ENCODE assay signal across 18 cellular contexts in the genomic region with DNA sequence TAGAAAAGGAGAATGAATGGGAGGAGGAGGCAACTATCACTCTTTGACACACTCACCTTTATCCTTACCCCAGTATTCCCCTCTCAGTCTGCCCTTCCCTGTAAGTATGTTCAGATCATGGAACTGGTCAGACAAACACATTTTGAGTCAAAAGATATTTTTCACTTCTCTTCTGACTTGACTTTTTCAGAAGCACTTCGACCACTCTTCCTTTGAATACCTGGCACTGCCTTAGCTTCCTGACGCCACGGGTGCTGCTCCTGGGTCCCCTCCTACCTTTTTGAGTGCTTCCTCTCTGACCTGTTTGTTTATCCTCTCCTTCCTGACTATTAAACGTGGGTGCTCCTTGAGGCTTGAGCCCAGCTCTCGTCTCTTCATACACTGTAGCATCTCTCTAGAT. TPM values are rescaled to one million over a fixed set of nuclear protein-coding genes. Genes with fewer than 3 reads are reported as not detected.
A peak's percentile ranks its signal among the peaks of the same experiment; 100 is the strongest.
DNase-seq lines count a peak whose midpoint lies in the region; ATAC-seq and TF ChIP-seq lines count a peak whose summit lies in the region.
"Had no signal": no experiment of that assay in that cellular context is flagged by ENCODE, and none has a peak within 500 bp of the region (broad histone marks: within the 10 kb centered on the region; RNA-seq: fewer than 3 reads in every experiment).

No MANE protein-coding gene starts in this region.

- TF ChIP-seq CTCF in activated B cell treated with CpG ODN at 0.5 μM for 24 hours (IDR thresholded peaks at IDR 0.05) = no peak
- no peak for TF ChIP-seq CTCF in MM.1S (IDR thresholded peaks at IDR 0.05; ENCODE audit: low read length)

- H3K27ac Mint-ChIP-seq in activated B cell treated with CpG ODN at 0.5 μM for 24 hours = no peak overlapping the region

- no peak overlapping the region for H2AFZ ChIP-seq in MM.1S (ENCODE audit: low read length)

- H4K8ac ChIP-seq in mesendoderm (ENCODE audit: low read depth, low read length) = peak overlapping the region; percentile 31

- no peaks in the 10 kb centered on the region for H4K20me1 ChIP-seq in MM.1S (ENCODE audit: insufficient read depth, low read length)

- H3F3A ChIP-seq in MM.1S (ENCODE audit: insufficient read depth, low read length) = no peaks in the 10 kb centered on the region

- H3K4me1 Mint-ChIP-seq in activated B cell treated with CpG ODN at 0.5 μM for 24 hours = peaks cover 46% of the 10 kb centered on the region

- no peak overlapping the region for H3K23ac ChIP-seq in mesendoderm (ENCODE audit: low read length)

- H3K27me3 Mint-ChIP-seq in activated B cell treated with CpG ODN at 0.5 μM for 24 hours = peaks cover 33% of the 10 kb centered on the region

- H3K79me2 ChIP-seq in mesendoderm (ENCODE audit: control insufficient read depth, insufficient read depth, low read length) (no peaks in the 10 kb centered on the region), MM.1S (ENCODE audit: low read length) (no peaks in the 10 kb centered on the region)

- peak; percentile 40 for DNase-seq in activated CD4-positive, alpha-beta T cell treated with anti-CD3 and anti-CD28 coated beads for 48 hours
- no peak for DNase-seq in activated CD4-positive, alpha-beta T cell treated with anti-CD3 and anti-CD28 coated beads for 4 hours
- DNase-seq in activated B cell treated with CpG ODN at 0.5 μM for 24 hours = no peak
- no peak for DNase-seq in mesendoderm
- DNase-seq in HT-29 (ENCODE audit: low spot score) = no peak
- DNase-seq in MM.1S = no peak
- DNase-seq in NCI-H2171 (lab: John Stamatoyannopoulos, UW) = no peak
- DNase-seq: GDM1, GOT3, lower lobe of right lung, right cardiac atrium had no signal

- POLR2A ChIA-PET in activated B cell treated with CpG ODN at 0.5 μM for 24 hours (lab: Charles Lee) = no interaction called here

- CTCF ChIA-PET in activated B cell treated with CpG ODN at 0.5 μM for 24 hours (lab: Charles Lee) = no interaction called here

- no peak overlapping the region for H3K27ac ChIP-seq in mesendoderm (ENCODE audit: low read depth, low read length)
- no peak overlapping the region for H3K27ac ChIP-seq in MM.1S (ENCODE audit: low read length)
- H3K27ac ChIP-seq: breast epithelium, lower lobe of right lung, SK-N-MC, VCaP had no signal

- no peaks in the 10 kb centered on the region for H3K9me3 Mint-ChIP-seq in activated B cell treated with CpG ODN at 0.5 μM for 24 hours

- H3K56ac ChIP-seq in mesendoderm (ENCODE audit: low read length) = no peak overlapping the region

- no peak overlapping the region for H3K9ac ChIP-seq in mesendoderm (ENCODE audit: low read length)
- H3K9ac ChIP-seq in MM.1S (ENCODE audit: low read length) = no peak overlapping the region

- H3K79me1 ChIP-seq in mesendoderm (ENCODE audit: low read length) = no peaks in the 10 kb centered on the region

- H2BK15ac ChIP-seq in mesendoderm (replicated peaks; ENCODE audit: low read depth) = no peak overlapping the region

- ATAC-seq in GM21717 (IDR thresholded peaks at IDR 0.05; ENCODE audit: unreplicated experiment) = peak; percentile 24
- ATAC-seq in activated B cell treated with CpG ODN at 0.5 μM for 24 hours (ENCODE audit: low read depth) = no peak
- ATAC-seq: K562, right cardiac atrium had no signal

- intact Hi-C loops in activated B cell treated with CpG ODN at 0.5 μM for 24 hours (cut with micrococcal nuclease) = loop anchor here (5.0 kb wide), 1 partner anchor 78 kb away; no protein-coding TSS in a partner anchor

- no peak overlapping the region for H2BK5ac ChIP-seq in mesendoderm (ENCODE audit: low read length)

- H3K4me1 ChIP-seq in mesendoderm (ENCODE audit: control insufficient read depth, low read depth, low read length) (no peaks in the 10 kb centered on the region), MM.1S (ENCODE audit: low read length) (peaks cover 8% of the 10 kb centered on the region; the same call in 1 of the 2 replicates)
- H3K4me1 ChIP-seq: breast epithelium had no signal

- H3K4me3 ChIP-seq in mesendoderm (ENCODE audit: low read length) = no peak overlapping the region
- no peak overlapping the region for H3K4me3 ChIP-seq in MM.1S (ENCODE audit: low read length)
- H3K4me3 ChIP-seq: breast epithelium, K562, lower lobe of right lung, SK-N-MC had no signal

- no CpG with 5 or more reads among the region's 5 CpGs for WGBS in mesendoderm (ENCODE audit: extremely low coverage, insufficient coverage, low lambda C conversion rate)

- H3K4ac ChIP-seq in mesendoderm (ENCODE audit: low read depth, low read length) = no peak overlapping the region

- H3K4me2 ChIP-seq in mesendoderm (ENCODE audit: low read length) (no peak overlapping the region), MM.1S (ENCODE audit: low read depth, low read length) (no peak overlapping the region)

- H2BK120ac ChIP-seq in mesendoderm (ENCODE audit: low read depth, low read length) = no peak overlapping the region

- no peak overlapping the region for H2AK5ac ChIP-seq in mesendoderm (ENCODE audit: low read length)

- H3K36me3 ChIP-seq in mesendoderm (ENCODE audit: control insufficient read depth, insufficient read depth, low read length) (no peaks in the 10 kb centered on the region), MM.1S (replicated peaks; ENCODE audit: insufficient read depth, low read length) (no peaks in the 10 kb centered on the region)
- H3K36me3 ChIP-seq: breast epithelium, lower lobe of right lung had no signal

- no peak overlapping the region for H3K18ac ChIP-seq in mesendoderm (ENCODE audit: low read length)

- H3K4me3 Mint-ChIP-seq in activated B cell treated with CpG ODN at 0.5 μM for 24 hours = peak overlapping the region; percentile 33

- no peaks in the 10 kb centered on the region for H3K9me3 ChIP-seq in MM.1S (replicated peaks; ENCODE audit: insufficient read depth, low read length)
- H3K9me3 ChIP-seq: breast epithelium, lower lobe of right lung had no signal

- no peaks in the 10 kb centered on the region for H3K9me2 ChIP-seq in MM.1S (replicated peaks; ENCODE audit: insufficient read depth, low read length)

- H3K36me3 Mint-ChIP-seq in activated B cell treated with CpG ODN at 0.5 μM for 24 hours (ENCODE audit: low read depth) = no peaks in the 10 kb centered on the region

- no peaks in the 10 kb centered on the region for H3K27me3 ChIP-seq in mesendoderm (ENCODE audit: insufficient read depth, low read length, poor library complexity)
- H3K27me3 ChIP-seq in MM.1S (replicated peaks; ENCODE audit: insufficient read depth, low read length) = no peaks in the 10 kb centered on the region
- H3K27me3 ChIP-seq: breast epithelium had no signal

- no peak overlapping the region for H4K5ac ChIP-seq in mesendoderm (ENCODE audit: low read length)

RNA-seq across cellular contexts. Expression of a gene that starts 19.8 kb away (rescaled TPM):
- not detected in 2 replicates for total RNA-seq in activated B cell treated with CpG ODN at 0.5 μM for 24 hours
- 0.07 TPM for polyA plus RNA-seq in mesendoderm (2013, experiment 1 of 2)
- not detected for polyA plus RNA-seq in mesendoderm (2013, experiment 2 of 2)
- 0.18 TPM in 1 of 2 replicates, not detected in the other for total RNA-seq in HT-29 (2014; rRNA removed; shearing (Covaris generic))
- total RNA-seq: K562, NCI-H460, OCI-LY7 had no signal
- polyA plus RNA-seq: K562 had no signal
